ENCODE assay signal across 23 cellular contexts in the genomic region with DNA sequence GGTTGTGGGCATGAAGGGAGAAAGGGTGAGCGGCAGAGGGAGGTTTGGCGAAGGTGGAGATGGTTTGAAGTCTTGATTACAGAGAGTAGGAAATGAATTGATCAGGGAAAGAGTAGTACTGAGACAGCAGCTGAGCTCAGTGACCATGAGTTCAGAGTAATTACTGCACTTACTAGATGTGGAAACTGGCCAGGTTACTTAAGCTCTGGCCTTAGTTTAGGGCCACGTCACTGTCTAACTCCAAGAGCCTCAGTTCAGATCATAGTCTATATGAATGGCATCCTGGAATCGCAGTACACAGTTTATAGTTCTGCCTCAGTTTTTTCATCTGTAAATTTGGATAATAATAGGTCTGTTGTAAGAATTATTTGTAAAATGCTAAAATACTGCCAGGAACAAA.
"Had no signal": no experiment of that assay in that cellular context is flagged by ENCODE, and none has a peak within 500 bp of the region (broad histone marks: within the 10 kb centered on the region; RNA-seq: fewer than 3 reads in every experiment).

No MANE protein-coding gene starts in this region.

- H3K9me3 ChIP-seq: left lung, ovary, prostate gland, spleen, suprapubic skin, thoracic aorta, tibial artery, vagina had no signal

- H3K27ac Mint-ChIP-seq: mesothelial cell of epicardium; naive B cell; natural killer cell treated with Interleukin-12 subunit alpha and Interleukin-12 subunit beta and Interleukin-15 and Interleukin-18, amount 100 ng/mL, for 72 hours; stimulated activated effector memory CD8-positive, alpha-beta T cell treated with anti-CD3 and anti-CD28 coated beads, Interleukin-12 subunit alpha, Interleukin-12 subunit beta, amount 100 ng/mL, for 72 hours; stimulated activated naive CD8-positive, alpha-beta T cell treated with anti-CD3 and anti-CD28 coated beads, Interleukin-15, Interleukin-2, amounts not matched to agents 100 ng/mL and 50 ng/mL, for 24 hours had no signal

- H3K27me3 Mint-ChIP-seq: naive B cell; natural killer cell treated with Interleukin-12 subunit alpha and Interleukin-12 subunit beta and Interleukin-15 and Interleukin-18, amount 100 ng/mL, for 72 hours had no signal

- H3K4me3 Mint-ChIP-seq: mesothelial cell of epicardium; naive B cell; natural killer cell treated with Interleukin-12 subunit alpha and Interleukin-12 subunit beta and Interleukin-15 and Interleukin-18, amount 100 ng/mL, for 72 hours; stimulated activated effector memory CD8-positive, alpha-beta T cell treated with anti-CD3 and anti-CD28 coated beads, Interleukin-12 subunit alpha, Interleukin-12 subunit beta, amount 100 ng/mL, for 72 hours; stimulated activated naive CD8-positive, alpha-beta T cell treated with anti-CD3 and anti-CD28 coated beads, Interleukin-15, Interleukin-2, amounts not matched to agents 100 ng/mL and 50 ng/mL, for 24 hours had no signal

- H3K4me1 ChIP-seq: left lung, prostate gland, spleen, suprapubic skin, tibial artery, vagina had no signal

- H3K36me3 ChIP-seq: left lung, ovary, prostate gland, spleen, suprapubic skin, thoracic aorta, tibial artery, vagina had no signal

- DNase-seq: hippocampal formation; kidney glomerular epithelial cell; left cardiac atrium; left lung; mesendoderm; naive B cell; ovary; retina; right cardiac atrium; spleen; stimulated activated CD4-positive, alpha-beta T cell treated with anti-CD3 and anti-CD28 coated beads, Interleukin-4, amount 100 ng/mL, for 24 hours; stimulated activated naive CD4-positive, alpha-beta T cell; tibial artery; trophoblast cell had no signal

- H3K36me3 Mint-ChIP-seq: mesothelial cell of epicardium; naive B cell; natural killer cell treated with Interleukin-12 subunit alpha and Interleukin-12 subunit beta and Interleukin-15 and Interleukin-18, amount 100 ng/mL, for 72 hours; stimulated activated effector memory CD8-positive, alpha-beta T cell treated with anti-CD3 and anti-CD28 coated beads, Interleukin-12 subunit alpha, Interleukin-12 subunit beta, amount 100 ng/mL, for 72 hours had no signal

- H3K27ac ChIP-seq: left lung, ovary, prostate gland, spleen, suprapubic skin, thoracic aorta, tibial artery, vagina had no signal

- H3K27me3 ChIP-seq: left lung, ovary, spleen, tibial artery, vagina had no signal

- ATAC-seq: left cardiac atrium; left lung; natural killer cell treated with Interleukin-12 subunit alpha and Interleukin-12 subunit beta and Interleukin-15 and Interleukin-18, amount 100 ng/mL, for 72 hours; right cardiac atrium; stimulated activated effector memory CD8-positive, alpha-beta T cell treated with anti-CD3 and anti-CD28 coated beads, Interleukin-12 subunit alpha, Interleukin-12 subunit beta, amount 100 ng/mL, for 72 hours had no signal

- H3K4me3 ChIP-seq: left lung, lung, ovary, prostate gland, spleen, suprapubic skin, thoracic aorta, tibial artery, vagina had no signal

- H3K4me1 Mint-ChIP-seq: mesothelial cell of epicardium; naive B cell; stimulated activated effector memory CD8-positive, alpha-beta T cell treated with anti-CD3 and anti-CD28 coated beads, Interleukin-12 subunit alpha, Interleukin-12 subunit beta, amount 100 ng/mL, for 72 hours had no signal
